ENCODE assay signal across 26 cellular contexts in genomic region chr11:77967753-77968152, GRCh38. TPM values are rescaled to one million over a fixed set of nuclear protein-coding genes. Genes with fewer than 3 reads are reported as not detected.
"Had no signal": no experiment of that assay in that cellular context is flagged by ENCODE, and none has a peak within 500 bp of the region (broad histone marks: within the 10 kb centered on the region; RNA-seq: fewer than 3 reads in every experiment).

No MANE protein-coding gene starts in this region.

- H3K27me3 ChIP-seq: brain microvascular endothelial cell, colonic mucosa, left lung, spleen, upper lobe of left lung had no signal

- ATAC-seq: activated CD8-positive, alpha-beta T cell treated with anti-CD3 and anti-CD28 coated beads, Interleukin-2, amount 10 ng/mL, durations not matched to agents 7 days and 5 days; activated naive CD8-positive, alpha-beta T cell treated with anti-CD3 and anti-CD28 coated beads, Interleukin-2, amount 50 U/mL, for 24 hours; left lung had no signal

- H3K27ac Mint-ChIP-seq: activated CD4-positive, alpha-beta T cell treated with anti-CD3 and anti-CD28 coated beads, Interleukin-2, amount 10 ng/mL, durations not matched to agents 24 days and 14 days; activated CD8-positive, alpha-beta T cell treated with anti-CD3 and anti-CD28 coated beads, Interleukin-2, amount 10 ng/mL, durations not matched to agents 7 days and 5 days; activated naive CD4-positive, alpha-beta T cell treated with anti-CD3 and anti-CD28 coated beads for 36 hours; activated naive CD8-positive, alpha-beta T cell treated with anti-CD3 and anti-CD28 coated beads, Interleukin-2, amount 50 U/mL, for 24 hours; activated T-cell treated with anti-CD3 and anti-CD28 coated beads, Interleukin-2, amount 50 U/mL, for 24 hours; activated T-helper 2 cell treated with anti-CD3 and anti-CD28 coated beads, Interferon-gamma antibody, Interleukin-2, Interleukin-4, amounts not matched to agents 10 μg/mL and 5 μg/mL and 100 μg/mL, durations not matched to agents 14 hours and 24 hours and 36 hours; endodermal cell; nephron progenitor cell; stimulated activated naive B cell treated with anti-CD40 and anti-IgM and Interleukin-4, amounts not matched to agents 10 μg/mL and 1 μg/mL and 100 μg/mL, for 72 hours had no signal

- DNase-seq: activated CD4-positive, alpha-beta T cell treated with anti-CD3 and anti-CD28 coated beads, Interleukin-2, amount 10 ng/mL, durations not matched to agents 24 days and 14 days; activated CD8-positive, alpha-beta T cell treated with anti-CD3 and anti-CD28 coated beads, Interleukin-2, amount 10 ng/mL, durations not matched to agents 7 days and 5 days; activated naive CD4-positive, alpha-beta T cell treated with anti-CD3 and anti-CD28 coated beads for 36 hours; activated naive CD8-positive, alpha-beta T cell treated with anti-CD3 and anti-CD28 coated beads, Interleukin-2, amount 50 U/mL, for 24 hours; activated T-cell treated with anti-CD3 and anti-CD28 coated beads, Interleukin-2, amount 50 U/mL, for 24 hours; aorta; brain microvascular endothelial cell; colonic mucosa; endodermal cell; erythroblast; hypothalamus; left lung; nephron progenitor cell; nucleus accumbens; posterior cingulate gyrus; retina; spleen; stimulated activated naive B cell treated with anti-CD40 and anti-IgM and Interleukin-4, amounts not matched to agents 10 μg/mL and 1 μg/mL and 100 μg/mL, for 72 hours; T1000; upper lobe of left lung had no signal

- H3K4me3 Mint-ChIP-seq: activated CD4-positive, alpha-beta T cell treated with anti-CD3 and anti-CD28 coated beads, Interleukin-2, amount 10 ng/mL, durations not matched to agents 24 days and 14 days; activated CD8-positive, alpha-beta T cell treated with anti-CD3 and anti-CD28 coated beads, Interleukin-2, amount 10 ng/mL, durations not matched to agents 7 days and 5 days; activated naive CD4-positive, alpha-beta T cell treated with anti-CD3 and anti-CD28 coated beads for 36 hours; activated naive CD8-positive, alpha-beta T cell treated with anti-CD3 and anti-CD28 coated beads, Interleukin-2, amount 50 U/mL, for 24 hours; activated T-cell treated with anti-CD3 and anti-CD28 coated beads, Interleukin-2, amount 50 U/mL, for 24 hours; central memory CD8-positive, alpha-beta T cell; endodermal cell; nephron progenitor cell; stimulated activated naive B cell treated with anti-CD40 and anti-IgM and Interleukin-4, amounts not matched to agents 10 μg/mL and 1 μg/mL and 100 μg/mL, for 72 hours had no signal

- H3K9me3 Mint-ChIP-seq: activated CD4-positive, alpha-beta T cell treated with anti-CD3 and anti-CD28 coated beads, Interleukin-2, amount 10 ng/mL, durations not matched to agents 24 days and 14 days; activated naive CD4-positive, alpha-beta T cell treated with anti-CD3 and anti-CD28 coated beads for 36 hours; activated naive CD8-positive, alpha-beta T cell treated with anti-CD3 and anti-CD28 coated beads, Interleukin-2, amount 50 U/mL, for 24 hours; activated T-cell treated with anti-CD3 and anti-CD28 coated beads, Interleukin-2, amount 50 U/mL, for 24 hours; activated T-helper 2 cell treated with anti-CD3 and anti-CD28 coated beads, Interferon-gamma antibody, Interleukin-2, Interleukin-4, amounts not matched to agents 10 μg/mL and 5 μg/mL and 100 μg/mL, durations not matched to agents 14 hours and 24 hours and 36 hours; central memory CD8-positive, alpha-beta T cell; endodermal cell; nephron progenitor cell; stimulated activated naive B cell treated with anti-CD40 and anti-IgM and Interleukin-4, amounts not matched to agents 10 μg/mL and 1 μg/mL and 100 μg/mL, for 72 hours had no signal

- H3K4me3 ChIP-seq: colonic mucosa, left lung, spleen, thoracic aorta, upper lobe of left lung had no signal

- FAIRE-seq: frontal cortex, keratinocyte had no signal

- H3K36me3 ChIP-seq: brain microvascular endothelial cell, colonic mucosa had no signal

- H3K9me3 ChIP-seq: colonic mucosa, left lung, spleen, thoracic aorta, upper lobe of left lung had no signal

- H3K4me1 ChIP-seq: colonic mucosa, left lung, upper lobe of left lung had no signal

- H3K27ac ChIP-seq: brain microvascular endothelial cell, colonic mucosa, left lung, spleen, thoracic aorta, upper lobe of left lung had no signal

- H3K4me1 Mint-ChIP-seq: activated CD4-positive, alpha-beta T cell treated with anti-CD3 and anti-CD28 coated beads, Interleukin-2, amount 10 ng/mL, durations not matched to agents 24 days and 14 days; central memory CD8-positive, alpha-beta T cell; endodermal cell; nephron progenitor cell had no signal

- H3K27me3 Mint-ChIP-seq: activated CD4-positive, alpha-beta T cell treated with anti-CD3 and anti-CD28 coated beads, Interleukin-2, amount 10 ng/mL, durations not matched to agents 24 days and 14 days; activated naive CD8-positive, alpha-beta T cell treated with anti-CD3 and anti-CD28 coated beads, Interleukin-2, amount 50 U/mL, for 24 hours; activated T-cell treated with anti-CD3 and anti-CD28 coated beads, Interleukin-2, amount 50 U/mL, for 24 hours; central memory CD8-positive, alpha-beta T cell; stimulated activated naive B cell treated with anti-CD40 and anti-IgM and Interleukin-4, amounts not matched to agents 10 μg/mL and 1 μg/mL and 100 μg/mL, for 72 hours had no signal

RNA-seq across cellular contexts. Expression of gene KCTD14, which starts 55.3 kb away (rescaled TPM):
- total RNA-seq: lung microvascular endothelial cell had no signal
